In the genomic region with DNA sequence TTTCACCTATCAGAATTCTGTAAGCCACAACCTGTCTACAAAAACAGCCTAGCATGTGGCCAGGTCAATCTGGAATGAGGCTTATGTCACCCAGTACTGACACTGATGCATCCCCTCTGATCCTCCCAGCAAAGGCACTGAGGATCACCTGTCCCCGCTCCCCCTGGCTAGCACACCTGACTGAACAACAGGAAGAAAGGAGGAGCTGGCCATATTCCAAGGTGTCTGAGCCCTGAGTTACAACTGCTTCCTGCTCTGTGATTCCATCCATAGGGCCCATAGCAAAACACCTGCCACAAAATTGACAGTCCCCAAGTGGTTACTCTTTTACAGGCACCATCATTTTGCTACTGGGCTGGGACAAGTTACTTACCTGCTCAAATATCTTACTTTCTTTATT, we compare ENCODE assay signal across 22 cellular contexts.
A peak's percentile ranks its signal among the peaks of the same experiment; 100 is the strongest.
DNase-seq lines count a peak whose midpoint lies in the region; ATAC-seq and TF ChIP-seq lines count a peak whose summit lies in the region.
"Had no signal": no experiment of that assay in that cellular context is flagged by ENCODE, and none has a peak within 500 bp of the region (broad histone marks: within the 10 kb centered on the region; RNA-seq: fewer than 3 reads in every experiment).

No MANE protein-coding gene starts in this region.

- DNase-seq in COLO668 (lab: John Stamatoyannopoulos, UW; ENCODE audit: unreplicated experiment) = peak; percentile 72
- DNase-seq in NCI-H146 treated with DMSO at 0.1 percent for 48 hours (lab: John Stamatoyannopoulos, UW; ENCODE audit: unreplicated experiment) = peak; percentile 84
- peak; percentile 84 for DNase-seq in NCI-H345 (lab: John Stamatoyannopoulos, UW)
- peak in 1 of 2 donors; percentile 27 for DNase-seq in left colon
- no peak for DNase-seq in endothelial cell (ENCODE audit: low spot score)
- no peak for DNase-seq in SKM-1 (lab: John Stamatoyannopoulos, UW; ENCODE audit: unreplicated experiment)
- DNase-seq: ACHN; activated CD4-positive, alpha-beta memory T cell treated with anti-CD3 and anti-CD28 coated beads for 36 hours; activated naive CD4-positive, alpha-beta T cell treated with anti-CD3 and anti-CD28 coated beads for 36 hours; central memory CD4-positive, alpha-beta T cell; HFFc6; KG1; left cardiac atrium; MV-4-11; NCI-H526; PC-9; stimulated activated CD4-positive, alpha-beta T cell treated with anti-CD3 and anti-CD28 coated beads, Interleukin-2, amount 100 ng/mL, for 48 hours had no signal

- no peaks in the 10 kb centered on the region for H3K4me1 Mint-ChIP-seq in endothelial cell (ENCODE audit: unreplicated experiment)
- H3K4me1 Mint-ChIP-seq: CD14-positive monocyte had no signal

- ATAC-seq in left colon = peak; percentile 70
- ATAC-seq in GM18909 (IDR thresholded peaks at IDR 0.05; ENCODE audit: poor library complexity, unreplicated experiment) = no peak
- no peak for ATAC-seq in GM19035 (IDR thresholded peaks at IDR 0.05; ENCODE audit: unreplicated experiment)
- ATAC-seq: left cardiac atrium had no signal

- no peak for TF ChIP-seq CTCF in endothelial cell (IDR thresholded peaks at IDR 0.05; ENCODE audit: unreplicated experiment)

- intact Hi-C loops in left colon (cut with DNase I, micrococcal nuclease) = no loop called here

- H3K27me3 Mint-ChIP-seq in endothelial cell (ENCODE audit: unreplicated experiment) = peaks cover 1% of the 10 kb centered on the region
- H3K27me3 Mint-ChIP-seq: activated CD4-positive, alpha-beta memory T cell treated with anti-CD3 and anti-CD28 coated beads for 36 hours had no signal

- no peaks in the 10 kb centered on the region for H3K9me3 Mint-ChIP-seq in endothelial cell (ENCODE audit: unreplicated experiment)
- H3K9me3 Mint-ChIP-seq: activated CD4-positive, alpha-beta memory T cell treated with anti-CD3 and anti-CD28 coated beads for 36 hours; activated naive CD4-positive, alpha-beta T cell treated with anti-CD3 and anti-CD28 coated beads for 36 hours; CD14-positive monocyte; nephron; T-helper 1 cell treated with Interleukin-12 subunit alpha and Interleukin-12 subunit beta and Interleukin-4 antibody, amounts not matched to agents 30 μg/mL and 1 μg/mL, for 36 hours had no signal

- H3K27ac Mint-ChIP-seq in endothelial cell (ENCODE audit: unreplicated experiment) = no peak overlapping the region
- H3K27ac Mint-ChIP-seq: activated CD4-positive, alpha-beta memory T cell treated with anti-CD3 and anti-CD28 coated beads for 36 hours; activated naive CD4-positive, alpha-beta T cell treated with anti-CD3 and anti-CD28 coated beads for 36 hours; CD14-positive monocyte; HFFc6; nephron; T-helper 1 cell treated with Interleukin-12 subunit alpha and Interleukin-12 subunit beta and Interleukin-4 antibody, amounts not matched to agents 30 μg/mL and 1 μg/mL, for 36 hours had no signal

- H3K4me3 Mint-ChIP-seq in endothelial cell (ENCODE audit: unreplicated experiment) = no peak overlapping the region
- H3K4me3 Mint-ChIP-seq: activated CD4-positive, alpha-beta memory T cell treated with anti-CD3 and anti-CD28 coated beads for 36 hours; activated naive CD4-positive, alpha-beta T cell treated with anti-CD3 and anti-CD28 coated beads for 36 hours; CD14-positive monocyte; HFFc6; nephron; T-helper 1 cell treated with Interleukin-12 subunit alpha and Interleukin-12 subunit beta and Interleukin-4 antibody, amounts not matched to agents 30 μg/mL and 1 μg/mL, for 36 hours had no signal

- no peaks in the 10 kb centered on the region for H3K36me3 Mint-ChIP-seq in endothelial cell (ENCODE audit: low read depth, unreplicated experiment)
- H3K36me3 Mint-ChIP-seq: activated CD4-positive, alpha-beta memory T cell treated with anti-CD3 and anti-CD28 coated beads for 36 hours; CD14-positive monocyte had no signal

Comparison
In these comparisons a context has a peak if more than half of its experiments do, and no peak if none do; other contexts are left out.
1. DNase-seq: peak in COLO668 (single experiment), NCI-H146 treated with DMSO at 0.1 percent for 48 hours (single experiment) and NCI-H345 (single experiment); none in endothelial cell (single experiment) and SKM-1 (single experiment).